In the genomic region with DNA sequence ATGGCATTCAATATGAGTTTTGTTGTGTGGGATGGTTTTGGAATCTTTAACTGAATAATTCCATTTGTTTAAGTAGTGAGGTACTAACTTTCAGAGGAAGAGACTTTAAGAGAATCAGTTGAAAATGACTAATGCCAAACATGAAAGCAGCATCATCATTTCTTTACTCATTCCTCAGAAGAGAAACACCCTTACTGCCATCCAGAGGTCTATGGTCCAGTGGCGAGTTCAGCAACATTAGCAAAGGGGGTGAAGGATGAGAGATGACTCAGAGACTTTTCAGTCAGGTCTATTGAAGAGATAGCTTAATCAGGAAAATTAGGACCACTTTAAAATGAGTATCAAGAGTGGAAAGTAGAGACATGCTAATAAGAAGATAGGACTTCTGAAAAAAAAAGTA, we compare ENCODE assay signal across 1 cellular context.
TF ChIP-seq lines count a peak whose summit lies in the region.

No MANE protein-coding gene starts in this region.

TF ChIP-seq in SK-N-SH treated with all-trans-retinoic acid at 6 μM for 48 hours, 23 proteins besides CTCF, POLR2A, EP300 and RAD21 (continued from another document):
- TF ChIP-seq TSHZ2 (CRISPR knock-in tag; IDR thresholded peaks at IDR 0.05): no peak
TF ChIP-seq in SK-N-SH treated with all-trans-retinoic acid at 6 μM for 48 hours: peak in this region for 0.
